Comparison of ENCODE assay signal across 12 cellular contexts in genomic region chr15:85463976-85464375, GRCh38.
DNase-seq lines count a peak whose midpoint lies in the region; ATAC-seq and TF ChIP-seq lines count a peak whose summit lies in the region.
"Had no signal": no experiment of that assay in that cellular context is flagged by ENCODE, and none has a peak within 500 bp of the region (broad histone marks: within the 10 kb centered on the region; RNA-seq: fewer than 3 reads in every experiment).

No MANE protein-coding gene starts in this region.

- no peak for ATAC-seq in CD4-positive, CD25-positive, alpha-beta regulatory T cell (ENCODE audit: low read depth in 2 of 2)
- ATAC-seq in GM18520 (IDR thresholded peaks at IDR 0.05; ENCODE audit: unreplicated experiment) (no peak), HG03159 (IDR thresholded peaks at IDR 0.05; ENCODE audit: unreplicated experiment) (no peak)
- no peak for ATAC-seq in activated CD4-positive, alpha-beta T cell treated with anti-CD3 and anti-CD28 coated beads for 36 hours

- peak overlapping the region in 1 of 4 donors; percentile 2 for H3K4me3 Mint-ChIP-seq in CD4-positive, CD25-positive, alpha-beta regulatory T cell
- H3K4me3 Mint-ChIP-seq in endothelial cell (ENCODE audit: unreplicated experiment) = peak overlapping the region; percentile 8
- peak overlapping the region; percentile 41 for H3K4me3 Mint-ChIP-seq in nephron progenitor cell
- no peak overlapping the region for H3K4me3 Mint-ChIP-seq in activated CD4-positive, alpha-beta T cell treated with anti-CD3 and anti-CD28 coated beads for 36 hours

- H3K79me2 ChIP-seq in OCI-LY1 (ENCODE audit: insufficient read depth, low read length) = peaks cover 49% of the 10 kb centered on the region

- H3K27me3 ChIP-seq in CD4-positive, CD25-positive, alpha-beta regulatory T cell (ENCODE audit: control insufficient read depth, insufficient read depth, low read length) = no peaks in the 10 kb centered on the region
- H3K27me3 ChIP-seq in OCI-LY1 (ENCODE audit: insufficient read depth, low read length) = no peaks in the 10 kb centered on the region
- H3K27me3 ChIP-seq: tibial nerve had no signal

- no peaks in the 10 kb centered on the region for H3F3A ChIP-seq in OCI-LY1 (ENCODE audit: insufficient read depth, low read length)

- no peaks in the 10 kb centered on the region for H3K36me3 Mint-ChIP-seq in CD4-positive, CD25-positive, alpha-beta regulatory T cell
- H3K36me3 Mint-ChIP-seq in endothelial cell (ENCODE audit: low read depth, unreplicated experiment) (no peaks in the 10 kb centered on the region), nephron progenitor cell (ENCODE audit: low read depth) (peaks cover 33% of the 10 kb centered on the region)
- H3K36me3 Mint-ChIP-seq in activated CD4-positive, alpha-beta T cell treated with anti-CD3 and anti-CD28 coated beads for 36 hours (ENCODE audit: low read depth) = no peaks in the 10 kb centered on the region

- H3K4me2 ChIP-seq in OCI-LY1 (ENCODE audit: low read length) = peak overlapping the region; percentile 59; the same call in 1 of the 2 replicates

- H3K9me3 Mint-ChIP-seq in CD4-positive, CD25-positive, alpha-beta regulatory T cell = peaks cover 0 to 2% (median 0%) of the 10 kb centered on the region in 7 donors
- H3K9me3 Mint-ChIP-seq in endothelial cell (ENCODE audit: unreplicated experiment) (no peaks in the 10 kb centered on the region), nephron progenitor cell (peaks cover 17% of the 10 kb centered on the region)
- no peaks in the 10 kb centered on the region for H3K9me3 Mint-ChIP-seq in activated CD4-positive, alpha-beta T cell treated with anti-CD3 and anti-CD28 coated beads for 36 hours (ENCODE audit: low read depth)

- CTCF ChIA-PET in activated CD4-positive, alpha-beta T cell treated with anti-CD3 and anti-CD28 coated beads for 36 hours (lab: Charles Lee) = interaction anchor here (0.6 to 1.5 kb wide), 2 partner anchors 16 to 151 kb away, joined by 3 to 4 read pairs; no protein-coding TSS in a partner anchor

- TF ChIP-seq CTCF in OCI-LY1 (IDR thresholded peaks at IDR 0.05; ENCODE audit: low read length) (no peak), endothelial cell (IDR thresholded peaks at IDR 0.05; ENCODE audit: unreplicated experiment) (no peak), nephron progenitor cell (IDR thresholded peaks at IDR 0.05) (no peak)

- H3K4me1 Mint-ChIP-seq in CD4-positive, CD25-positive, alpha-beta regulatory T cell = peaks cover 17 to 68% (median 53%) of the 10 kb centered on the region in 4 donors
- H3K4me1 Mint-ChIP-seq in endothelial cell (ENCODE audit: unreplicated experiment) (peaks cover 44% of the 10 kb centered on the region), nephron progenitor cell (peaks cover 62% of the 10 kb centered on the region)
- peaks cover 47% of the 10 kb centered on the region for H3K4me1 Mint-ChIP-seq in activated CD4-positive, alpha-beta T cell treated with anti-CD3 and anti-CD28 coated beads for 36 hours

- H3K27ac ChIP-seq in CD4-positive, CD25-positive, alpha-beta regulatory T cell (ENCODE audit: insufficient read depth, low read length, poor library complexity, severe bottlenecking) = no peak overlapping the region
- peak overlapping the region; percentile 73 for H3K27ac ChIP-seq in OCI-LY1 (ENCODE audit: low read depth, low read length, poor library complexity, severe bottlenecking)
- H3K27ac ChIP-seq: epithelial cell of prostate had no signal

- no peaks in the 10 kb centered on the region for H3K9me3 ChIP-seq in CD4-positive, CD25-positive, alpha-beta regulatory T cell (ENCODE audit: control insufficient read depth in 2 of 2, low read length in 2 of 2)
- no peaks in the 10 kb centered on the region for H3K9me3 ChIP-seq in OCI-LY1 (ENCODE audit: low read length)
- H3K9me3 ChIP-seq: tibial nerve had no signal

- H3K4me3 ChIP-seq in CD4-positive, CD25-positive, alpha-beta regulatory T cell (ENCODE audit: low read depth, low read length) = no peak overlapping the region
- no peak overlapping the region for H3K4me3 ChIP-seq in OCI-LY1 (ENCODE audit: low read depth, low read length, poor library complexity, severe bottlenecking)
- H3K4me3 ChIP-seq: tibial nerve had no signal

- no peak for DNase-seq in CD4-positive, CD25-positive, alpha-beta regulatory T cell
- DNase-seq in endothelial cell (ENCODE audit: low spot score) = no peak
- no peak for DNase-seq in nephron progenitor cell
- no peak for DNase-seq in activated CD4-positive, alpha-beta T cell treated with anti-CD3 and anti-CD28 coated beads for 36 hours
- no peak for DNase-seq in head of caudate nucleus
- DNase-seq: islet precursor cell, NCI-H748 treated with DMSO at 0.1 percent for 48 hours had no signal

- H3K27ac Mint-ChIP-seq in CD4-positive, CD25-positive, alpha-beta regulatory T cell = peak overlapping the region; percentile 1 to 19 (median 18)
- H3K27ac Mint-ChIP-seq in endothelial cell (ENCODE audit: unreplicated experiment) (peak overlapping the region; percentile 7), nephron progenitor cell (peak overlapping the region; percentile 97)
- H3K27ac Mint-ChIP-seq in activated CD4-positive, alpha-beta T cell treated with anti-CD3 and anti-CD28 coated beads for 36 hours = no peak overlapping the region

- POLR2A ChIA-PET in activated CD4-positive, alpha-beta T cell treated with anti-CD3 and anti-CD28 coated beads for 36 hours (lab: Charles Lee) = no interaction called here

- no peaks in the 10 kb centered on the region for H3K27me3 Mint-ChIP-seq in CD4-positive, CD25-positive, alpha-beta regulatory T cell
- H3K27me3 Mint-ChIP-seq in endothelial cell (ENCODE audit: unreplicated experiment) (peaks cover 2% of the 10 kb centered on the region), nephron progenitor cell (ENCODE audit: low read depth, poor library complexity) (no peaks in the 10 kb centered on the region)
- H3K27me3 Mint-ChIP-seq in activated CD4-positive, alpha-beta T cell treated with anti-CD3 and anti-CD28 coated beads for 36 hours = no peaks in the 10 kb centered on the region

- H3K9me2 ChIP-seq in OCI-LY1 (ENCODE audit: low read depth, low read length) = no peaks in the 10 kb centered on the region

- H3K4me1 ChIP-seq in CD4-positive, CD25-positive, alpha-beta regulatory T cell (ENCODE audit: control insufficient read depth, insufficient read depth, low read length, poor library complexity, severe bottlenecking) = peaks cover 4% of the 10 kb centered on the region
- peaks cover 78% of the 10 kb centered on the region for H3K4me1 ChIP-seq in OCI-LY1 (ENCODE audit: insufficient read depth, low read length, severe bottlenecking)

- H3K9ac ChIP-seq in OCI-LY1 (ENCODE audit: low read length) = peak overlapping the region; percentile 15; the same call in 1 of the 2 replicates

- no peak overlapping the region for H2AFZ ChIP-seq in OCI-LY1 (ENCODE audit: low read length)

- peaks cover 3% of the 10 kb centered on the region; the same call in 1 of the 2 replicates for H4K20me1 ChIP-seq in OCI-LY1 (ENCODE audit: insufficient read depth, low read length)

- no peaks in the 10 kb centered on the region for H3K36me3 ChIP-seq in CD4-positive, CD25-positive, alpha-beta regulatory T cell (ENCODE audit: control insufficient read depth, insufficient read depth, low read length)
- H3K36me3 ChIP-seq in OCI-LY1 (ENCODE audit: insufficient read depth, low read length) = no peaks in the 10 kb centered on the region
- H3K36me3 ChIP-seq: tibial nerve had no signal

- intact Hi-C loops in activated CD4-positive, alpha-beta T cell treated with anti-CD3 and anti-CD28 coated beads for 36 hours (cut with DNase I, micrococcal nuclease) = no loop called here
- intact Hi-C loops in head of caudate nucleus (cut with DNase I) = no loop called here
